Comparison of ENCODE assay signal across 8 cellular contexts in the genomic region with DNA sequence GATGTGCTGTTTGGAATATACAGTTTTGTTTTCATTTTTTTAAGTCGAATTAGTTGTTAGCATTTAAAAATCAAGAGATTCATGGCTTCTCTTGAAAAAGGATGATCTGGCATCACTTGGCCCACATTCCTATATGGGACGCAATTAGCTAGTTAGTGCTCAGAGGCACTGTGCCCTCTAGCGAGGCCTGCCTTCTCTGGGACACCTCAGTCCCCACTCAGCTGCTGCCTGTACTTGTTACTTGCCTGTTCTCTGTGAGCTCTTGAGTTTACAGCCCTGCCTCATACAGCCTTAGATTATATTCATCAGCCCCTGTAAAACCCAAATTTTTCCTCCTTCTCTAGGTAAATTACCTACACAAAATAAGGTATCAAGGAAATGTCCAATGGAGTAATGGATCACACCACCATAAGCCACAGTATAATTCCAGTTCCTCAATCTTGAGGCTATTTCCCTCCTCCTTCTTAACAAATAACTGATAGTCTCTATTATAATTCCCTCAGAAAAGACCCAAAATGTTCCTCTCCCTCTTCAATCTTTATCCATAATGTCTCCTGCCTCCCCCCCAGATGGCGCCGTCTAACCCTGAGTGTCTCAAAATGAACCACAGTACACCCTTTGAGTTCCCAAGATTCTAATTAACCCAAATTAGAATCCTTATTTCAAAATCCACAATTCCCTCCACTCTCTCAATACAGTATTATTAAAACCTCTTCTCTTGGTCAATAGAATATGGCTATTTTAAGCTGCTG. TPM values are rescaled to one million over a fixed set of nuclear protein-coding genes. Genes with fewer than 3 reads are reported as not detected.
A peak's percentile ranks its signal among the peaks of the same experiment; 100 is the strongest.
DNase-seq lines count a peak whose midpoint lies in the region; ATAC-seq, FAIRE-seq and TF ChIP-seq lines count a peak whose summit lies in the region.

No MANE protein-coding gene starts in this region.

- H3K27ac ChIP-seq in HepG2 (ENCODE audit: extremely low read length, insufficient read depth, low read length) (peak overlapping the region; percentile 67), body of pancreas (no peak overlapping the region)

- TF ChIP-seq EP300 in HepG2 (IDR thresholded peaks at IDR 0.05; ENCODE audit: low read depth in 2 of 2, low read length in 2 of 2) (no peak), HepG2 (CRISPR knock-in tag; IDR thresholded peaks at IDR 0.05; ENCODE audit: borderline replicate concordance) (no peak)

- H3K4me3 ChIP-seq in HepG2 (replicated peaks in 1 of 3; ENCODE audit: insufficient read depth in 1 of 3, low read depth in 2 of 3, low read length in 3 of 3) (peak overlapping the region in 2 of 3 experiments; percentile 82 to 87; a peak in 3 of 6 replicates), body of pancreas (no peak overlapping the region)

- H3K4me1 ChIP-seq in HepG2 (ENCODE audit: insufficient read depth, low read length) (peaks cover 45% of the 10 kb centered on the region), body of pancreas (peaks cover 27% of the 10 kb centered on the region)

- H3K9me3 Mint-ChIP-seq in activated CD4-positive, alpha-beta T cell treated with anti-CD3 and anti-CD28 coated beads for 36 hours (ENCODE audit: low read depth), result no peaks in the 10 kb centered on the region

- peaks cover 39% of the 10 kb centered on the region for H3K4me1 Mint-ChIP-seq in activated CD4-positive, alpha-beta T cell treated with anti-CD3 and anti-CD28 coated beads for 36 hours

- TF ChIP-seq CTCF in HepG2 (CRISPR knock-in tag; IDR thresholded peaks at IDR 0.05) (peak; percentile 48), body of pancreas (IDR thresholded peaks at IDR 0.05) (no peak)

- peaks cover 7 to 17% of the 10 kb centered on the region in 2 experiments for H3K36me3 ChIP-seq in HepG2 (replicated peaks in 1 of 2; ENCODE audit: control insufficient read depth in 1 of 2, insufficient read depth in 2 of 2, low read length in 2 of 2)
- H3K36me3 ChIP-seq in body of pancreas (replicated peaks in 1 of 2; ENCODE audit: insufficient read depth in 1 of 2, low read depth in 2 of 2), result no peaks in the 10 kb centered on the region

- no peaks in the 10 kb centered on the region for H3K27me3 Mint-ChIP-seq in activated CD4-positive, alpha-beta T cell treated with anti-CD3 and anti-CD28 coated beads for 36 hours

- H3K27ac Mint-ChIP-seq in activated CD4-positive, alpha-beta T cell treated with anti-CD3 and anti-CD28 coated beads for 36 hours, result peak overlapping the region; percentile 60

- CTCF ChIA-PET in activated CD4-positive, alpha-beta T cell treated with anti-CD3 and anti-CD28 coated beads for 36 hours (lab: Charles Lee), result interaction anchor here (0.8 to 2.3 kb wide), 6 partner anchors 8 to 200 kb away, joined by 3 to 10 read pairs (median 6); partner anchors contain the start of gene PIK3CA
- CTCF ChIA-PET in HepG2 (lab: Yijun Ruan, JAX; ENCODE audit: low intra/inter-chr PET ratio, low total read pairs), result interaction anchor here (0.7 to 1.4 kb wide), 2 partner anchors 247 to 252 kb away, joined by 3 to 4 read pairs; no protein-coding TSS in a partner anchor

- FAIRE-seq in HepG2 (lab: Jason Lieb, UNC), result no peak

- no peak for ATAC-seq in activated CD4-positive, alpha-beta T cell treated with anti-CD3 and anti-CD28 coated beads for 36 hours
- ATAC-seq in HepG2 (no peak), body of pancreas (no peak), GM18867 (IDR thresholded peaks at IDR 0.05; ENCODE audit: unreplicated experiment) (no peak), HG03469 (IDR thresholded peaks at IDR 0.05; ENCODE audit: unreplicated experiment) (no peak)

- H3K27me3 ChIP-seq in HepG2 (ENCODE audit: control insufficient read depth in 1 of 2, insufficient read depth in 2 of 2, low read length in 2 of 2) (no peaks in the 10 kb centered on the region; a peak in 1 of 5 replicates), body of pancreas (no peaks in the 10 kb centered on the region)

- TF ChIP-seq POLR2A in HepG2 (IDR thresholded peaks at IDR 0.05; ENCODE audit: insufficient read depth in 1 of 2, low read depth in 2 of 2, low read length in 2 of 2) (no peak), body of pancreas (IDR thresholded peaks at IDR 0.05) (no peak)

- H4K20me1 ChIP-seq in HepG2 (ENCODE audit: insufficient read depth, low read length), result no peaks in the 10 kb centered on the region

- H2AFZ ChIP-seq in HepG2 (ENCODE audit: low read length), result no peak overlapping the region

- DNase-seq in activated CD4-positive, alpha-beta T cell treated with anti-CD3 and anti-CD28 coated beads for 36 hours, result peak; percentile 67
- DNase-seq in activated CD4-positive, alpha-beta T cell treated with anti-CD3 and anti-CD28 coated beads for 1 hour, result no peak
- DNase-seq in NCI-H2196 (lab: John Stamatoyannopoulos, UW; ENCODE audit: unreplicated experiment) (peak; percentile 33), HepG2 (ENCODE audit: low spot score) (no peak), body of pancreas (no peak)
- DNase-seq in activated effector memory CD4-positive, alpha-beta T cell treated with Interleukin-2 at 50 U/mL for 16 hours, result peak; percentile 8

- intact Hi-C loops in activated CD4-positive, alpha-beta T cell treated with anti-CD3 and anti-CD28 coated beads for 36 hours (cut with DNase I, micrococcal nuclease), result no loop called here
- intact Hi-C loops in HepG2 (cut with micrococcal nuclease; ENCODE audit: unreplicated experiment), result loop anchor here (2.0 kb wide), 1 partner anchor 254 kb away; the partner anchor contains the start of gene ZNF639
- intact Hi-C loops in body of pancreas (cut with DNase I), result no loop called here

- POLR2A ChIA-PET in activated CD4-positive, alpha-beta T cell treated with anti-CD3 and anti-CD28 coated beads for 36 hours (lab: Charles Lee), result no interaction called here
- POLR2A ChIA-PET in HepG2 (lab: Yijun Ruan, JAX), result interaction anchor here (0.9 kb wide), 1 partner anchor 494 kb away, joined by 3 read pairs; the partner anchor contains the start of gene ACTL6A

- H3K79me2 ChIP-seq in HepG2 (ENCODE audit: insufficient read depth, low read length), result peaks cover 56% of the 10 kb centered on the region

- H3K9ac ChIP-seq in HepG2 (ENCODE audit: insufficient read depth, low read depth, low read length), result peak overlapping the region; percentile 71

- TF ChIP-seq RAD21 in HepG2 (CRISPR knock-in tag; IDR thresholded peaks at IDR 0.05), result no peak

- in situ Hi-C loops in HepG2 (cut with HindIII; ENCODE audit: extremely low pct_ligation_motif_present, low pct_unique_long_range_greater_than_20kb), result no loop called here

- 77% methylated on average over 5 of the region's 5 CpGs for WGBS in HepG2 (ENCODE audit: low lambda C conversion rate)
- 81 to 87% methylated on average over 5 of the region's 5 CpGs for WGBS in body of pancreas, 2 donors

- H3K9me3 ChIP-seq in HepG2 (ENCODE audit: low read length) (no peaks in the 10 kb centered on the region), body of pancreas (no peaks in the 10 kb centered on the region)

- no TSS peak for BruUV-seq in HepG2 (replicated peaks; lab: Mats Ljungman, UMichigan)

- H3K4me2 ChIP-seq in HepG2 (ENCODE audit: low read depth, low read length), result peak overlapping the region; percentile 92

- H3K36me3 Mint-ChIP-seq in activated CD4-positive, alpha-beta T cell treated with anti-CD3 and anti-CD28 coated beads for 36 hours (ENCODE audit: low read depth), result peaks cover 27% of the 10 kb centered on the region

- no peak overlapping the region for H3K4me3 Mint-ChIP-seq in activated CD4-positive, alpha-beta T cell treated with anti-CD3 and anti-CD28 coated beads for 36 hours

TF ChIP-seq in HepG2, 621 proteins besides CTCF, POLR2A, EP300 and RAD21:
- TF ChIP-seq STAG1 (CRISPR knock-in tag; IDR thresholded peaks at IDR 0.05) (peak; percentile 36), SMC3 (IDR thresholded peaks at IDR 0.05; ENCODE audit: low read length) (peak; percentile 8; the same call in 1 of the 2 replicates), DNMT3B (CRISPR knock-in tag; conservative IDR thresholded peaks at IDR 0.05) (no peak), GATAD2A (CRISPR knock-in tag; IDR thresholded peaks at IDR 0.05) (0 out of 2 replicates have a peak, but pooled peaks have one; percentile 22), ZNF7 (CRISPR knock-in tag; IDR thresholded peaks at IDR 0.05) (peak; percentile 29; the same call in 1 of the 2 replicates)

RNA-seq across cellular contexts. Expression of gene ZMAT3, which starts 2.7 kb away (rescaled TPM):
- 1 to 10 TPM; 9.5 to 9.9 TPM for total RNA-seq in activated CD4-positive, alpha-beta T cell treated with anti-CD3 and anti-CD28 coated beads for 36 hours
- total RNA-seq in HepG2 (2016; rRNA removed; fragmentation: Illumina TruSeq; extraction: Trizol) (11.4 and 19.4 TPM in 2 replicates), body of pancreas (1 to 10 TPM; 6.6 to 9.3 TPM)
- 0.91 and 1.2 TPM in 2 replicates for total RNA-seq in HepG2 (2016; cell fraction: cytosol; rRNA removed; fragmentation: Illumina TruSeq; extraction: Trizol; ENCODE audit: low read depth)
- total RNA-seq in HepG2 (2016; cell fraction: insoluble cytoplasmic fraction; rRNA removed; fragmentation: Illumina TruSeq; extraction: Trizol), result 10.6 and 18.6 TPM in 2 replicates
- 6.8 and 7.8 TPM in 2 replicates for total RNA-seq in HepG2 (2016; cell fraction: membrane; rRNA removed; fragmentation: Illumina TruSeq; extraction: Trizol)
- 17.8 and 18.6 TPM in 2 replicates for total RNA-seq in HepG2 (2016; cell fraction: nucleus; rRNA removed; fragmentation: Illumina TruSeq; extraction: Trizol)
- 9.7 and 11.7 TPM in 2 replicates for polyA plus RNA-seq in HepG2 (2011; rRNA removed)
- polyA plus RNA-seq in HepG2 (2011; cell fraction: cytosol; rRNA removed), result 7.1 and 7.5 TPM in 2 replicates
- polyA plus RNA-seq in HepG2 (2011; cell fraction: nucleus; rRNA removed), result 7.9 and 8.6 TPM in 2 replicates
- polyA plus RNA-seq in HepG2 (2012), result 7.2 and 8.8 TPM in 2 replicates
- 0.79 and 1.1 TPM in 2 replicates for polyA plus RNA-seq in HepG2 (2016; cell fraction: cytosol; fragmentation: Illumina TruSeq; extraction: Trizol; ENCODE audit: low read depth)
- 19.4 and 19.5 TPM in 2 replicates for polyA plus RNA-seq in HepG2 (2016; cell fraction: insoluble cytoplasmic fraction; fragmentation: Illumina TruSeq; extraction: Trizol; ENCODE audit: low read depth)
- polyA plus RNA-seq in HepG2 (2016; cell fraction: membrane; fragmentation: Illumina TruSeq; extraction: Trizol; ENCODE audit: low read depth), result 3.4 and 3.7 TPM in 2 replicates
- polyA plus RNA-seq in HepG2 (2016; cell fraction: nucleus; fragmentation: Illumina TruSeq; extraction: Trizol; ENCODE audit: insufficient read depth, low read depth), result 16.4 and 17.0 TPM in 2 replicates
- polyA minus RNA-seq in HepG2 (2011; rRNA and poly(A)+ RNA removed; ENCODE audit: low replicate concordance), result 24.1 and 69.6 TPM in 2 replicates
- polyA minus RNA-seq in HepG2 (2011; cell fraction: cytosol; rRNA and poly(A)+ RNA removed), result 25.8 and 27.9 TPM in 2 replicates
- 35.3 and 38.0 TPM in 2 replicates for polyA minus RNA-seq in HepG2 (2011; cell fraction: nucleus; rRNA and poly(A)+ RNA removed)

Comparison
In these comparisons a context has a peak if more than half of its experiments do, and no peak if none do; other contexts are left out.
1. DNase-seq: peak in activated CD4-positive, alpha-beta T cell treated with anti-CD3 and anti-CD28 coated beads for 36 hours (single experiment), NCI-H2196 (single experiment) and activated effector memory CD4-positive, alpha-beta T cell treated with Interleukin-2 at 50 U/mL for 16 hours (single experiment); none in activated CD4-positive, alpha-beta T cell treated with anti-CD3 and anti-CD28 coated beads for 1 hour (single experiment), HepG2 (single experiment) and body of pancreas (0 of 4).
2. H3K4me3 ChIP-seq: peak in HepG2 (2 of 3); none in body of pancreas (0 of 2).